In the genomic region with DNA sequence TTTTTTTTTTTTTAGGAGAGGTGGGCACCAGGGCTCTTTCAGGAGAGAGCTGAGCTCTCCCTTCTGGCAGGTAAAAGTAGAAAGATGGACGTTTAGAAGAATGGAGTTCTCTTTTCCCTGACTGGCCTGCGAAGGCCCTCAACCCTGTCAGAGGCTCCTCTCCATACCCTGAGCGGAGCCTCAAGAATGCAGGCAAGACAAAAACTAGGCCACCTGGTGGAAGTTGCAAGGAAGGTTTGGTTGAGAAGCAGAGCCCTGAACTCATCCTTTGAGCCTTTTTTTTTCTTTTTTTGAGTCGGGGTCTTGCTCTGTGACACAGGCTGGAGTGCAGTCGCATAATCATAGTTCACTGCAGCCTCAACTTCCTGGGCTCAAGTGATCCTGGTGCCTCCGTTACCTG, we compare ENCODE assay signal across 1 cellular context.
TF ChIP-seq lines count a peak whose summit lies in the region.

No MANE protein-coding gene starts in this region.

TF ChIP-seq in K562, 482 proteins besides CTCF, POLR2A, EP300 and RAD21:
- TF ChIP-seq, protein P1, sequence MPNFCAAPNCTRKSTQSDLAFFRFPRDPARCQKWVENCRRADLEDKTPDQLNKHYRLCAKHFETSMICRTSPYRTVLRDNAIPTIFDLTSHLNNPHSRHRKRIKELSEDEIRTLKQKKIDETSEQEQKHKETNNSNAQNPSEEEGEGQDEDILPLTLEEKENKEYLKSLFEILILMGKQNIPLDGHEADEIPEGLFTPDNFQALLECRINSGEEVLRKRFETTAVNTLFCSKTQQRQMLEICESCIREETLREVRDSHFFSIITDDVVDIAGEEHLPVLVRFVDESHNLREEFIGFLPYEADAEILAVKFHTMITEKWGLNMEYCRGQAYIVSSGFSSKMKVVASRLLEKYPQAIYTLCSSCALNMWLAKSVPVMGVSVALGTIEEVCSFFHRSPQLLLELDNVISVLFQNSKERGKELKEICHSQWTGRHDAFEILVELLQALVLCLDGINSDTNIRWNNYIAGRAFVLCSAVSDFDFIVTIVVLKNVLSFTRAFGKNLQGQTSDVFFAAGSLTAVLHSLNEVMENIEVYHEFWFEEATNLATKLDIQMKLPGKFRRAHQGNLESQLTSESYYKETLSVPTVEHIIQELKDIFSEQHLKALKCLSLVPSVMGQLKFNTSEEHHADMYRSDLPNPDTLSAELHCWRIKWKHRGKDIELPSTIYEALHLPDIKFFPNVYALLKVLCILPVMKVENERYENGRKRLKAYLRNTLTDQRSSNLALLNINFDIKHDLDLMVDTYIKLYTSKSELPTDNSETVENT (CRISPR knock-in tag; IDR thresholded peaks at IDR 0.05): no peak
- TF ChIP-seq MEIS2 (IDR thresholded peaks at IDR 0.05; ENCODE audit: partially characterized antibody) (no peak), NFE2L1 (tag; IDR thresholded peaks at IDR 0.05; ENCODE audit: borderline replicate concordance, low read depth) (no peak), NCOA4 (IDR thresholded peaks at IDR 0.05; ENCODE audit: partially characterized antibody) (no peak), MEF2A (IDR thresholded peaks at IDR 0.05; ENCODE audit: control insufficient read depth, low read depth, low read length) (no peak), COPS2 (conservative IDR thresholded peaks at IDR 0.05) (no peak), FOXP1 (CRISPR knock-in tag; IDR thresholded peaks at IDR 0.05) (no peak), ELF1 (tag; IDR thresholded peaks at IDR 0.05) (no peak), KDM5B (IDR thresholded peaks at IDR 0.05; ENCODE audit: insufficient replicate concordance, low read depth, low read length) (no peak)
- TF ChIP-seq, protein P2, sequence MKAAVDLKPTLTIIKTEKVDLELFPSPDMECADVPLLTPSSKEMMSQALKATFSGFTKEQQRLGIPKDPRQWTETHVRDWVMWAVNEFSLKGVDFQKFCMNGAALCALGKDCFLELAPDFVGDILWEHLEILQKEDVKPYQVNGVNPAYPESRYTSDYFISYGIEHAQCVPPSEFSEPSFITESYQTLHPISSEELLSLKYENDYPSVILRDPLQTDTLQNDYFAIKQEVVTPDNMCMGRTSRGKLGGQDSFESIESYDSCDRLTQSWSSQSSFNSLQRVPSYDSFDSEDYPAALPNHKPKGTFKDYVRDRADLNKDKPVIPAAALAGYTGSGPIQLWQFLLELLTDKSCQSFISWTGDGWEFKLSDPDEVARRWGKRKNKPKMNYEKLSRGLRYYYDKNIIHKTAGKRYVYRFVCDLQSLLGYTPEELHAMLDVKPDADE (conservative IDR thresholded peaks at IDR 0.05; ENCODE audit: control insufficient read depth, low read depth, low read length): no peak
- TF ChIP-seq, protein P3, sequence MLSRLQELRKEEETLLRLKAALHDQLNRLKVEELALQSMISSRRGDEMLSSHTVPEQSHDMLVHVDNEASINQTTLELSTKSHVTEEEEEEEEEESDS (CRISPR knock-in tag; IDR thresholded peaks at IDR 0.05): no peak
